Comparison of ENCODE assay signal across 19 cellular contexts in the genomic region with DNA sequence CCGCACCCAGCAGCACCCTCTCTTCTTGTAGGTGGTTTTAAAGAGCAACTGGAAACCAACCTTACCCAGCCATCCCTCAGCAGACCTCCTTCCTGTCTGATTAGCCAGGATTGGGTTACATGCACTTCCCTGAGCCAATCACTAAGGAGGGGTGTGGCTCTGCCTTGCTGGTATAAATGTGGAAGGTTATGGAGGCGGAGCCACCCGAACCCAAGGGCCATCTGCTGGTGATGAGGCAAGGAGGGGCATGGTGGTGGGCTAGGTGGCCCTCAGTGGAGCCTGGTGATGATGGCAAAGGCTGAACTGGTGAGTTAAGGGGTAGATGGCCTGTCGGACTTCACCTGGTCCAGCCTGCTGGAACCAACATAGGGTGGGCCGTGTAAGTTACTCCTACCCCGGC. TPM values are rescaled to one million over a fixed set of nuclear protein-coding genes. Genes with fewer than 3 reads are reported as not detected.
DNase-seq lines count a peak whose midpoint lies in the region; ATAC-seq and TF ChIP-seq lines count a peak whose summit lies in the region.
"Had no signal": no experiment of that assay in that cellular context is flagged by ENCODE, and none has a peak within 500 bp of the region (broad histone marks: within the 10 kb centered on the region; RNA-seq: fewer than 3 reads in every experiment).

No MANE protein-coding gene starts in this region.

- H3K36me3 Mint-ChIP-seq in activated CD8-positive, alpha-beta T cell treated with anti-CD3 and anti-CD28 coated beads for 36 hours (ENCODE audit: low read depth): no peaks in the 10 kb centered on the region
- H3K36me3 Mint-ChIP-seq in stimulated activated naive B cell treated with anti-CD40 and anti-IgM and Interleukin-4, amounts not matched to agents 10 μg/mL and 1 μg/mL and 100 μg/mL, for 72 hours: no peaks in the 10 kb centered on the region
- H3K36me3 Mint-ChIP-seq: activated naive CD8-positive, alpha-beta T cell treated with anti-CD3 and anti-CD28 coated beads, Interleukin-2, amount 10 ng/mL, durations not matched to agents 7 days and 5 days had no signal

- no peak for TF ChIP-seq CTCF in NB4 (IDR thresholded peaks at IDR 0.05; ENCODE audit: low read depth, low read length)
- TF ChIP-seq CTCF in activated CD8-positive, alpha-beta T cell treated with anti-CD3 and anti-CD28 coated beads for 36 hours (IDR thresholded peaks at IDR 0.05): no peak

- POLR2A ChIA-PET in activated CD8-positive, alpha-beta T cell treated with anti-CD3 and anti-CD28 coated beads for 36 hours (lab: Charles Lee): interaction anchor here (0.6 to 0.9 kb wide), 2 partner anchors 153 to 1808 kb away, joined by 3 to 4 read pairs; no protein-coding TSS in a partner anchor

- H3K27me3 Mint-ChIP-seq in activated CD8-positive, alpha-beta T cell treated with anti-CD3 and anti-CD28 coated beads for 36 hours: peaks cover 7% of the 10 kb centered on the region
- peaks cover 38 to 50% of the 10 kb centered on the region in 2 donors for H3K27me3 Mint-ChIP-seq in stimulated activated naive B cell treated with anti-CD40 and anti-IgM and Interleukin-4, amounts not matched to agents 10 μg/mL and 1 μg/mL and 100 μg/mL, for 72 hours

- no peak overlapping the region for H3K4me3 ChIP-seq in NB4 (ENCODE audit: low read depth, low read length)
- H3K4me3 ChIP-seq: BLaER1, spleen had no signal

- intact Hi-C loops in activated CD8-positive, alpha-beta T cell treated with anti-CD3 and anti-CD28 coated beads for 36 hours (cut with micrococcal nuclease): no loop called here

- in situ Hi-C loops in Caki2 (cut with HindIII; ENCODE audit: low pct_unique_long_range_greater_than_20kb, low sequenced_read_pairs): no loop called here

- H3K4me3 Mint-ChIP-seq in activated CD8-positive, alpha-beta T cell treated with anti-CD3 and anti-CD28 coated beads for 36 hours: no peak overlapping the region
- H3K4me3 Mint-ChIP-seq in stimulated activated naive B cell treated with anti-CD40 and anti-IgM and Interleukin-4, amounts not matched to agents 10 μg/mL and 1 μg/mL and 100 μg/mL, for 72 hours: no peak overlapping the region
- H3K4me3 Mint-ChIP-seq: activated naive CD8-positive, alpha-beta T cell treated with anti-CD3 and anti-CD28 coated beads, Interleukin-2, amount 10 ng/mL, durations not matched to agents 7 days and 5 days had no signal

- DNase-seq in Caki2 (ENCODE audit: low read depth): peak; percentile 23
- DNase-seq in ELR (ENCODE audit: low read depth): peak; percentile 14
- peak; percentile 57 for DNase-seq in NB4 (ENCODE audit: low read depth)
- peak; percentile 29 for DNase-seq in activated CD8-positive, alpha-beta T cell treated with anti-CD3 and anti-CD28 coated beads for 36 hours
- DNase-seq in ureter (ENCODE audit: low spot score): no peak
- no peak for DNase-seq in stimulated activated naive B cell treated with anti-CD40 and anti-IgM and Interleukin-4, amounts not matched to agents 10 μg/mL and 1 μg/mL and 100 μg/mL, for 72 hours
- DNase-seq: activated naive CD8-positive, alpha-beta T cell treated with anti-CD3 and anti-CD28 coated beads, Interleukin-2, amount 10 ng/mL, durations not matched to agents 7 days and 5 days; effector memory CD4-positive, alpha-beta T cell; NCI-H1048; NCI-H510A; spleen had no signal

- peak; percentile 67 for ATAC-seq in activated CD8-positive, alpha-beta T cell treated with anti-CD3 and anti-CD28 coated beads for 36 hours
- ATAC-seq in GM21447 (IDR thresholded peaks at IDR 0.05; ENCODE audit: unreplicated experiment): no peak
- ATAC-seq in GM21619 (IDR thresholded peaks at IDR 0.05; ENCODE audit: unreplicated experiment): no peak
- no peak for ATAC-seq in stimulated activated naive B cell treated with anti-CD40 and anti-IgM and Interleukin-4, amounts not matched to agents 10 μg/mL and 1 μg/mL and 100 μg/mL, for 72 hours (replicated peaks)
- ATAC-seq: activated CD4-positive, CD25-positive, alpha-beta regulatory T cell treated with anti-CD3 and anti-CD28 coated beads, Interleukin-2, amount 50 U/mL, for 24 hours had no signal

- no peaks in the 10 kb centered on the region for H3K9me3 Mint-ChIP-seq in activated CD8-positive, alpha-beta T cell treated with anti-CD3 and anti-CD28 coated beads for 36 hours
- no peaks in the 10 kb centered on the region for H3K9me3 Mint-ChIP-seq in stimulated activated naive B cell treated with anti-CD40 and anti-IgM and Interleukin-4, amounts not matched to agents 10 μg/mL and 1 μg/mL and 100 μg/mL, for 72 hours
- H3K9me3 Mint-ChIP-seq: activated naive CD8-positive, alpha-beta T cell treated with anti-CD3 and anti-CD28 coated beads, Interleukin-2, amount 10 ng/mL, durations not matched to agents 7 days and 5 days had no signal

- H3K4me1 Mint-ChIP-seq in activated CD8-positive, alpha-beta T cell treated with anti-CD3 and anti-CD28 coated beads for 36 hours (ENCODE audit: low read depth): no peaks in the 10 kb centered on the region
- no peaks in the 10 kb centered on the region for H3K4me1 Mint-ChIP-seq in stimulated activated naive B cell treated with anti-CD40 and anti-IgM and Interleukin-4, amounts not matched to agents 10 μg/mL and 1 μg/mL and 100 μg/mL, for 72 hours

- H3K27ac Mint-ChIP-seq in activated CD8-positive, alpha-beta T cell treated with anti-CD3 and anti-CD28 coated beads for 36 hours: no peak overlapping the region
- H3K27ac Mint-ChIP-seq in stimulated activated naive B cell treated with anti-CD40 and anti-IgM and Interleukin-4, amounts not matched to agents 10 μg/mL and 1 μg/mL and 100 μg/mL, for 72 hours: no peak overlapping the region
- H3K27ac Mint-ChIP-seq: activated naive CD8-positive, alpha-beta T cell treated with anti-CD3 and anti-CD28 coated beads, Interleukin-2, amount 10 ng/mL, durations not matched to agents 7 days and 5 days; progenitor cell of endocrine pancreas had no signal

- CTCF ChIA-PET in activated CD8-positive, alpha-beta T cell treated with anti-CD3 and anti-CD28 coated beads for 36 hours (lab: Charles Lee): no interaction called here

- no peak for TF ChIP-seq POLR2A in NB4 (IDR thresholded peaks at IDR 0.05; ENCODE audit: extremely low read depth, insufficient read length)

RNA-seq across cellular contexts. Expression of a gene that starts 39.8 kb away (rescaled TPM):
- 0.84 and 2.6 TPM in 2 replicates for total RNA-seq in Caki2 (2014; rRNA removed; shearing (Covaris generic); ENCODE audit: low replicate concordance)
- total RNA-seq in activated CD8-positive, alpha-beta T cell treated with anti-CD3 and anti-CD28 coated beads for 36 hours: under 1 TPM; 0.16 to 0.38 TPM
- 10.2 TPM for total RNA-seq in ureter
- total RNA-seq: cardiac septum; lower leg skin; spleen; T-helper 1 cell treated with Interleukin-12 subunit alpha and Interleukin-12 subunit beta and Interleukin-4 antibody, amounts not matched to agents 30 ng/mL and 1 ng/mL, for 36 hours had no signal

Comparison
In these comparisons a context has a peak if more than half of its experiments do, and no peak if none do; other contexts are left out.
1. DNase-seq: peak in Caki2 (single experiment), ELR (single experiment), NB4 (single experiment) and activated CD8-positive, alpha-beta T cell treated with anti-CD3 and anti-CD28 coated beads for 36 hours (single experiment); none in ureter (single experiment) and stimulated activated naive B cell treated with anti-CD40 and anti-IgM and Interleukin-4, amounts not matched to agents 10 μg/mL and 1 μg/mL and 100 μg/mL, for 72 hours (single experiment).